ENCODE assay signal across 8 cellular contexts in genomic region chr11:45371251-45371749, GRCh38.
A peak's percentile ranks its signal among the peaks of the same experiment; 100 is the strongest.
DNase-seq lines count a peak whose midpoint lies in the region; ATAC-seq and TF ChIP-seq lines count a peak whose summit lies in the region.

No MANE protein-coding gene starts in this region.

- H3K79me2 ChIP-seq in ACC112 (ENCODE audit: control insufficient read depth, insufficient read depth, low read length, unreplicated experiment): no peaks in the 10 kb centered on the region
- H3K79me2 ChIP-seq in hepatocyte: no peaks in the 10 kb centered on the region

- H3K9me2 ChIP-seq in hepatocyte (replicated peaks; ENCODE audit: insufficient read depth): no peaks in the 10 kb centered on the region

- 9% methylated on average over 18 of the region's 18 CpGs for WGBS in hepatocyte (ENCODE audit: low lambda C conversion rate, missing lambda C conversion rate)

- DNase-seq in NCI-H1105 treated with DMSO at 0.1 percent for 48 hours (lab: John Stamatoyannopoulos, UW) (peak; percentile 96), SKM-1 treated with dmso at 0.1 percent for 144 hours (lab: John Stamatoyannopoulos, UW; ENCODE audit: unreplicated experiment) (peak; percentile 7), amniotic epithelial cell (ENCODE audit: low read depth) (peak; percentile 46), hepatocyte (ENCODE audit: low spot score) (peak; percentile 86), retinal pigment epithelial cell (ENCODE audit: low read depth) (peak; percentile 6)

- H3K4me3 ChIP-seq in ACC112 (ENCODE audit: low read depth, low read length) (peak overlapping the region; percentile 42; the same call in 1 of the 2 replicates), hepatocyte (no peak overlapping the region), retinal pigment epithelial cell (ENCODE audit: low read length) (no peak overlapping the region)

- H3K27ac ChIP-seq in ACC112 (ENCODE audit: low read depth, low read length) (no peak overlapping the region), hepatocyte (no peak overlapping the region)

- no peak overlapping the region for H2AFZ ChIP-seq in ACC112 (ENCODE audit: low read length, unreplicated experiment)
- peak overlapping the region; percentile 43 for H2AFZ ChIP-seq in hepatocyte

- peak overlapping the region; percentile 62 for H3K4me2 ChIP-seq in hepatocyte

- H3K36me3 ChIP-seq in ACC112 (ENCODE audit: insufficient read depth, low read length) (no peaks in the 10 kb centered on the region), hepatocyte (replicated peaks; ENCODE audit: insufficient read depth, low read depth) (no peaks in the 10 kb centered on the region)

- H3K4me1 ChIP-seq in ACC112 (ENCODE audit: control insufficient read depth, insufficient read depth, low read length, unreplicated experiment): no peaks in the 10 kb centered on the region
- H3K4me1 ChIP-seq in hepatocyte (ENCODE audit: insufficient read depth): peaks cover 9% of the 10 kb centered on the region

- H3K27me3 ChIP-seq in ACC112 (ENCODE audit: insufficient read depth, low read length) (peaks cover 38% of the 10 kb centered on the region), hepatocyte (peaks cover 24% of the 10 kb centered on the region)

- TF ChIP-seq CTCF in hepatocyte (IDR thresholded peaks at IDR 0.05; ENCODE audit: poor library complexity) (peak; percentile 95), retinal pigment epithelial cell (conservative IDR thresholded peaks at IDR 0.05; ENCODE audit: low read depth, low read length) (peak; percentile 97)

- no peaks in the 10 kb centered on the region for H3K9me3 ChIP-seq in hepatocyte (ENCODE audit: low read depth)

- H4K20me1 ChIP-seq in hepatocyte (ENCODE audit: insufficient read depth, poor library complexity, severe bottlenecking): no peaks in the 10 kb centered on the region

- peak; percentile 78 for ATAC-seq in GM18511 (IDR thresholded peaks at IDR 0.05; ENCODE audit: unreplicated experiment)
- ATAC-seq in HG03460 (IDR thresholded peaks at IDR 0.05; ENCODE audit: unreplicated experiment): no peak

Comparison
In these comparisons a context has a peak if more than half of its experiments do, and no peak if none do; other contexts are left out.
1. DNase-seq: peak in every context shown above with its lines; median percentile 96 in NCI-H1105 treated with DMSO at 0.1 percent for 48 hours; 86 in hepatocyte; 46 in amniotic epithelial cell; 7 in SKM-1 treated with dmso at 0.1 percent for 144 hours; 6 in retinal pigment epithelial cell.